In the genomic region with DNA sequence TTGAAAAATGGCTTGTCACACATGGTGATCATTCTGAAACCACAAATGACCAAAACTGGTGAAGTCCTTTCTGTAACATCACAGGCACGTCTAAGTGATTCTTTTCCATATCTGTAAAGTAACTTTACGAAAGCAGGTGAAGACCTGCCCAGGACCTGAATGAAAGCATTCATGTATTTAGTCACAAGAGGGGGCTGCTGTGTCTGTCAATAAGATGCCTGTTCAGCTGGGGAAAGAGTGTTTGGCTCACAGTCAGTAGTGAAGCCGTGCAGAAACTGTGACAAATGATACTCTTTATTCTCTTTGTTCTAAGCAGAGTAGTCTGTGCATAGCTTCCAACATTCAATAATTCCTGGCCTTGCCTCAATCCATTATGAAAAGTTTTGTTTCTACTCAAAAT, we compare ENCODE assay signal across 8 cellular contexts.
DNase-seq lines count a peak whose midpoint lies in the region; ATAC-seq and TF ChIP-seq lines count a peak whose summit lies in the region.

No MANE protein-coding gene starts in this region.

- intact Hi-C loops in tibial artery (cut with DNase I; ENCODE audit: low total_unique reads), result no loop called here

- no peaks in the 10 kb centered on the region for H3K36me3 ChIP-seq in tibial artery

- no peak overlapping the region for H3K4me3 ChIP-seq in tibial artery

- H3K9me3 ChIP-seq in tibial artery, result no peaks in the 10 kb centered on the region

- no peaks in the 10 kb centered on the region for H3K4me1 ChIP-seq in tibial artery

- no peak for TF ChIP-seq CTCF in tibial artery (IDR thresholded peaks at IDR 0.05)

- peak; percentile 78 for ATAC-seq in HG03432 (IDR thresholded peaks at IDR 0.05; ENCODE audit: unreplicated experiment)

- H3K27me3 ChIP-seq in tibial artery, result no peaks in the 10 kb centered on the region

- no peak overlapping the region for H3K27ac ChIP-seq in tibial artery

- DNase-seq in activated T-cell treated with anti-CD3 and anti-CD28 coated beads for 24 hours (ENCODE audit: low read depth), result peak; percentile 10
- DNase-seq in activated T-cell treated with anti-CD3 and anti-CD28 coated beads, Interleukin-2, amount 50 U/mL, for 48 hours, result no peak
- DNase-seq in activated CD4-positive, alpha-beta T cell treated with anti-CD3 and anti-CD28 coated beads for 48 hours, result peak; percentile 15
- peak; percentile 14 for DNase-seq in iris pigment epithelial cell (ENCODE audit: low read depth)
- DNase-seq in tibial artery, result no peak
- DNase-seq in NCI-H510A (lab: John Stamatoyannopoulos, UW), result no peak
- DNase-seq in GM19238 (ENCODE audit: insufficient read length, low spot score), result no peak

Comparison
In these comparisons a context has a peak if more than half of its experiments do, and no peak if none do; other contexts are left out.
1. DNase-seq: peak in activated T-cell treated with anti-CD3 and anti-CD28 coated beads for 24 hours (single experiment), activated CD4-positive, alpha-beta T cell treated with anti-CD3 and anti-CD28 coated beads for 48 hours (single experiment) and iris pigment epithelial cell (single experiment); none in activated T-cell treated with anti-CD3 and anti-CD28 coated beads, Interleukin-2, amount 50 U/mL, for 48 hours (0 of 2), tibial artery (0 of 2), NCI-H510A (single experiment) and GM19238 (single experiment).